Comparison of ENCODE assay signal across 9 cellular contexts in genomic region chr11:65132238-65132987, GRCh38. TPM values are rescaled to one million over a fixed set of nuclear protein-coding genes. Genes with fewer than 3 reads are reported as not detected.
A peak's percentile ranks its signal among the peaks of the same experiment; 100 is the strongest.
DNase-seq lines count a peak whose midpoint lies in the region; ATAC-seq and TF ChIP-seq lines count a peak whose summit lies in the region.
"Had no signal": no experiment of that assay in that cellular context is flagged by ENCODE, and none has a peak within 500 bp of the region (broad histone marks: within the 10 kb centered on the region; RNA-seq: fewer than 3 reads in every experiment).

No MANE protein-coding gene starts in this region.

- H3K9me3 Mint-ChIP-seq in T-helper 2 cell treated with Interferon-gamma antibody and Interleukin-4, amounts not matched to agents 5 μg/mL and 100 μg/mL, for 36 hours, result no peaks in the 10 kb centered on the region
- no peaks in the 10 kb centered on the region for H3K9me3 Mint-ChIP-seq in endothelial cell (ENCODE audit: unreplicated experiment)
- no peaks in the 10 kb centered on the region for H3K9me3 Mint-ChIP-seq in stimulated activated naive CD8-positive, alpha-beta T cell treated with anti-CD3 and anti-CD28 coated beads, Interleukin-15, amount 100 ng/mL, for 72 hours

- H3K4me3 Mint-ChIP-seq in T-helper 2 cell treated with Interferon-gamma antibody and Interleukin-4, amounts not matched to agents 5 μg/mL and 100 μg/mL, for 36 hours, result peak overlapping the region; percentile 95
- H3K4me3 Mint-ChIP-seq in endothelial cell (ENCODE audit: unreplicated experiment), result peak overlapping the region; percentile 99
- peak overlapping the region; percentile 92 to 100 for H3K4me3 Mint-ChIP-seq in stimulated activated naive CD8-positive, alpha-beta T cell treated with anti-CD3 and anti-CD28 coated beads, Interleukin-15, amount 100 ng/mL, for 72 hours

- peaks cover 17% of the 10 kb centered on the region for H3K4me1 ChIP-seq in HUES6 (ENCODE audit: control insufficient read depth, insufficient read depth, low read length)

- H3K36me3 Mint-ChIP-seq in T-helper 2 cell treated with Interferon-gamma antibody and Interleukin-4, amounts not matched to agents 5 μg/mL and 100 μg/mL, for 36 hours (ENCODE audit: low read depth), result peaks cover 26% of the 10 kb centered on the region
- H3K36me3 Mint-ChIP-seq in endothelial cell (ENCODE audit: low read depth, unreplicated experiment), result peaks cover 15% of the 10 kb centered on the region

- peaks cover 22% of the 10 kb centered on the region for H3K4me1 Mint-ChIP-seq in T-helper 2 cell treated with Interferon-gamma antibody and Interleukin-4, amounts not matched to agents 5 μg/mL and 100 μg/mL, for 36 hours (ENCODE audit: low read depth)
- H3K4me1 Mint-ChIP-seq in endothelial cell (ENCODE audit: unreplicated experiment), result peaks cover 29% of the 10 kb centered on the region
- peaks cover 53% of the 10 kb centered on the region for H3K4me1 Mint-ChIP-seq in stimulated activated naive CD8-positive, alpha-beta T cell treated with anti-CD3 and anti-CD28 coated beads, Interleukin-15, amount 100 ng/mL, for 72 hours

- no peaks in the 10 kb centered on the region for H3K27me3 ChIP-seq in HUES6 (ENCODE audit: control insufficient read depth, insufficient read depth, low read length)
- H3K27me3 ChIP-seq: ovary had no signal

- no peak for DNase-seq in T-helper 2 cell treated with Interferon-gamma antibody and Interleukin-4, amounts not matched to agents 5 μg/mL and 100 μg/mL, for 36 hours (ENCODE audit: low spot score)
- no peak for DNase-seq in T-helper 2 cell
- no peak for DNase-seq in endothelial cell (ENCODE audit: low spot score)
- DNase-seq in stimulated activated naive CD8-positive, alpha-beta T cell treated with anti-CD3 and anti-CD28 coated beads, Interleukin-15, amount 100 ng/mL, for 72 hours, result no peak
- no peak for DNase-seq in stimulated activated CD4-positive, alpha-beta T cell treated with anti-CD3 and anti-CD28 coated beads, Interleukin-2, amount 100 ng/mL, for 48 hours
- DNase-seq in NCI-H128 (lab: John Stamatoyannopoulos, UW; ENCODE audit: unreplicated experiment), result no peak
- DNase-seq in NCI-H187 treated with DMSO at 0.1 percent for 48 hours (lab: John Stamatoyannopoulos, UW), result no peak

- no peak overlapping the region for H3K27ac ChIP-seq in HUES6 (ENCODE audit: low read depth, low read length)

- H3K27ac Mint-ChIP-seq in T-helper 2 cell treated with Interferon-gamma antibody and Interleukin-4, amounts not matched to agents 5 μg/mL and 100 μg/mL, for 36 hours, result peak overlapping the region; percentile 20
- peak overlapping the region; percentile 53 for H3K27ac Mint-ChIP-seq in endothelial cell (ENCODE audit: unreplicated experiment)
- H3K27ac Mint-ChIP-seq in stimulated activated naive CD8-positive, alpha-beta T cell treated with anti-CD3 and anti-CD28 coated beads, Interleukin-15, amount 100 ng/mL, for 72 hours, result peak overlapping the region; percentile 45 to 99

- H3K4me3 ChIP-seq in HUES6 (ENCODE audit: low read depth, low read length), result no peak overlapping the region

- no peak for ATAC-seq in stimulated activated naive CD8-positive, alpha-beta T cell treated with anti-CD3 and anti-CD28 coated beads, Interleukin-15, amount 100 ng/mL, for 72 hours

- no peak for TF ChIP-seq CTCF in endothelial cell (IDR thresholded peaks at IDR 0.05; ENCODE audit: unreplicated experiment)

- H3K9me3 ChIP-seq in HUES6 (ENCODE audit: control insufficient read depth, insufficient read depth, low read depth, low read length), result no peaks in the 10 kb centered on the region
- H3K9me3 ChIP-seq: ovary had no signal

- peak overlapping the region; percentile 100 for H3K9ac ChIP-seq in HUES6 (ENCODE audit: low read length)

- H3K36me3 ChIP-seq in HUES6 (ENCODE audit: control insufficient read depth, insufficient read depth, low read length), result peaks cover 54% of the 10 kb centered on the region
- H3K36me3 ChIP-seq: ovary had no signal

- H3K27me3 Mint-ChIP-seq in T-helper 2 cell treated with Interferon-gamma antibody and Interleukin-4, amounts not matched to agents 5 μg/mL and 100 μg/mL, for 36 hours (ENCODE audit: low read depth), result no peaks in the 10 kb centered on the region
- H3K27me3 Mint-ChIP-seq in endothelial cell (ENCODE audit: unreplicated experiment), result peaks cover 22% of the 10 kb centered on the region
- no peaks in the 10 kb centered on the region for H3K27me3 Mint-ChIP-seq in stimulated activated naive CD8-positive, alpha-beta T cell treated with anti-CD3 and anti-CD28 coated beads, Interleukin-15, amount 100 ng/mL, for 72 hours

RNA-seq across cellular contexts. Expression of gene SYVN1, which starts 1.9 kb away (rescaled TPM):
- 32.2 TPM for total RNA-seq in endothelial cell (ENCODE audit: unreplicated experiment)

RNA-seq across cellular contexts. Expression of gene MRPL49, which starts 10.3 kb away (rescaled TPM):
- 40.2 TPM for total RNA-seq in endothelial cell (ENCODE audit: unreplicated experiment)

RNA-seq across cellular contexts. Expression of gene FAU, which starts 10.5 kb away (rescaled TPM):
- total RNA-seq in endothelial cell (ENCODE audit: unreplicated experiment), result 998 TPM

RNA-seq across cellular contexts. Expression of gene ZNHIT2, which starts 14.9 kb away (rescaled TPM):
- total RNA-seq in endothelial cell (ENCODE audit: unreplicated experiment), result 6.0 TPM

RNA-seq across cellular contexts. Expression of gene TM7SF2, which starts 20.7 kb away (rescaled TPM):
- 35.6 TPM for total RNA-seq in endothelial cell (ENCODE audit: unreplicated experiment)

Comparison
In these comparisons a context has a peak if more than half of its experiments do, and no peak if none do; other contexts are left out.
1. H3K27ac Mint-ChIP-seq: peak in every context shown above with its lines; median percentile 72 in stimulated activated naive CD8-positive, alpha-beta T cell treated with anti-CD3 and anti-CD28 coated beads, Interleukin-15, amount 100 ng/mL, for 72 hours; 53 in endothelial cell; 20 in T-helper 2 cell treated with Interferon-gamma antibody and Interleukin-4, amounts not matched to agents 5 μg/mL and 100 μg/mL, for 36 hours.